ENCODE assay signal across 8 cellular contexts in the genomic region with DNA sequence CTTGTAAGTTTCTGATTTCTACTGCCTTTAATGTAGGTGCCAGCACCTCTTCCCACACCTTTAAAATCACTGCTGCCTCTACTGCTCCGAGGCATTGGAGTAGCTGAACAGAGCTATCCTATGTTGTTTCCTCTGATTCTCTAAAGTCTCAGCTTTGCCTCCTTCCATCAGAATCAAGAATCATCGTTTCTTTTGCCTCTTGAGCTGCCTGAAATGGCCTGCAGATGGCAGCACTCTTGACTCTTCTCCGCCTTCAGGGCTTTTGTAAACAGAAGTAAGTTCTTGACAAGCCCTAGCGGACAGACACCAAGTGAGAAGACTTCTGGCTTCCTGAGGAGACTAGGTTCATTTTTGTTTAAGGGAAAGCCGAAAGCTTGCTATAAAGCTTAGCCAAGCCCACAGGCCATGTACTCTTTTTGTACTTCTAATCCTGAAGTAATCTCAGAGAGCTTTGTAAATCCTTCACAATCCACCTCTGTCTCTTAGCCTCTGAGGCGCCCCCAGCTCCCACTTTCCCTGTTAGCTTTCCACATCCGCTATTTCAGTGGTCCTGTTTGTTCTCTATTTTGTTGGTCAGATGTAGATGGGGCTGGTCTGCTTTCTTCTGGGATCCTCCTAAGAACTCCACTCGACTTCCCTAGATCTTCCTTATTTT. TPM values are rescaled to one million over a fixed set of nuclear protein-coding genes. Genes with fewer than 3 reads are reported as not detected.
DNase-seq lines count a peak whose midpoint lies in the region; ATAC-seq, FAIRE-seq and TF ChIP-seq lines count a peak whose summit lies in the region.

No MANE protein-coding gene starts in this region.

- H3K27ac ChIP-seq in RWPE1 (no peak overlapping the region), parathyroid adenoma (no peak overlapping the region), upper lobe of right lung (no peak overlapping the region)

- intact Hi-C loops in Caco-2 (cut with micrococcal nuclease; ENCODE audit: unreplicated experiment): loop anchor here (2.0 to 10.0 kb wide), 2 partner anchors 112 to 316 kb away; a partner anchor contains a TSS
- intact Hi-C loops in upper lobe of right lung (cut with DNase I): no loop called here

- no peaks in the 10 kb centered on the region for H3K27me3 Mint-ChIP-seq in Caco-2 (ENCODE audit: insufficient read depth, unreplicated experiment)

- H3K4me2 ChIP-seq in parathyroid adenoma (ENCODE audit: low read length): no peak overlapping the region

- no peaks in the 10 kb centered on the region for H3K9me3 ChIP-seq in Caco-2
- no peaks in the 10 kb centered on the region for H3K9me3 ChIP-seq in parathyroid adenoma (ENCODE audit: control insufficient read depth, low read length)
- no peaks in the 10 kb centered on the region for H3K9me3 ChIP-seq in upper lobe of right lung

- H3K4me1 ChIP-seq in Caco-2: peaks cover 23% of the 10 kb centered on the region
- H3K4me1 ChIP-seq in parathyroid adenoma: no peaks in the 10 kb centered on the region
- H3K4me1 ChIP-seq in upper lobe of right lung: no peaks in the 10 kb centered on the region

- H3K9me3 Mint-ChIP-seq in Caco-2 (ENCODE audit: unreplicated experiment): peaks cover 10% of the 10 kb centered on the region

- TF ChIP-seq CTCF in Caco-2 (IDR thresholded peaks at IDR 0.05; ENCODE audit: insufficient read depth in 1 of 2, low read depth in 1 of 2, low read length in 1 of 2, severe bottlenecking in 1 of 2, unreplicated experiment in 1 of 2) (peak; percentile 63 to 78), RWPE1 (conservative IDR thresholded peaks at IDR 0.05; ENCODE audit: low read depth) (peak; percentile 61), parathyroid adenoma (IDR thresholded peaks at IDR 0.05) (peak; percentile 80), upper lobe of right lung (IDR thresholded peaks at IDR 0.05) (peak; percentile 89)

- no peak for FAIRE-seq in frontal cortex (lab: Jason Lieb, UNC)

- BruUV-seq in Caco-2 (replicated peaks; lab: Mats Ljungman, UMichigan): no TSS peak

- H3K36me3 Mint-ChIP-seq in Caco-2 (ENCODE audit: insufficient read depth, unreplicated experiment): peaks cover 9% of the 10 kb centered on the region

- no peak overlapping the region for H3K4me3 ChIP-seq in Caco-2 (ENCODE audit: low read depth, low read length)
- H3K4me3 ChIP-seq in parathyroid adenoma (ENCODE audit: low read depth, low read length): no peak overlapping the region
- no peak overlapping the region for H3K4me3 ChIP-seq in upper lobe of right lung

- ATAC-seq in GM19395 (IDR thresholded peaks at IDR 0.05; ENCODE audit: unreplicated experiment) (peak; percentile 98), HG03442 (IDR thresholded peaks at IDR 0.05; ENCODE audit: unreplicated experiment) (peak; percentile 97), upper lobe of right lung (peak; percentile 95)

- no peaks in the 10 kb centered on the region; the same call in 1 of the 2 replicates for H3K36me3 ChIP-seq in Caco-2 (ENCODE audit: control insufficient read depth, insufficient read depth, low read length)
- H3K36me3 ChIP-seq in parathyroid adenoma (ENCODE audit: control insufficient read depth, insufficient read depth, low read length): no peaks in the 10 kb centered on the region
- no peaks in the 10 kb centered on the region for H3K36me3 ChIP-seq in upper lobe of right lung

- DNase-seq in Caco-2 (peak; percentile 66 to 68), RWPE1 (ENCODE audit: low spot score) (peak; percentile 44), frontal cortex (ENCODE audit: low spot score in 2 of 2) (peak; percentile 6 to 28), upper lobe of right lung (no peak)
- peak; percentile 19 to 34 for DNase-seq in activated T-helper 1 cell treated with anti-CD3 and anti-CD28 coated beads, Interleukin-2, amount 50 U/mL, for 16 hours (ENCODE audit: low read depth in 1 of 2, low spot score in 1 of 2)

- no peak overlapping the region for H3K4me3 Mint-ChIP-seq in Caco-2 (ENCODE audit: unreplicated experiment)

- CTCF ChIA-PET in Caco-2 (lab: Charles Lee) (interaction anchor here (0.7 to 1.2 kb wide), 3 partner anchors 22 to 158 kb away, joined by 3 to 5 read pairs (median 3); a partner anchor contains a TSS), RWPE1 (lab: Yijun Ruan, JAX) (interaction anchor here (0.6 to 1.4 kb wide), 15 partner anchors 9 to 1183 kb away, joined by 3 to 9 read pairs (median 3); a partner anchor contains a TSS)

- H3K27me3 ChIP-seq in Caco-2 (replicated peaks; ENCODE audit: control insufficient read depth, insufficient read depth, low read length): no peaks in the 10 kb centered on the region
- no peaks in the 10 kb centered on the region for H3K27me3 ChIP-seq in parathyroid adenoma (ENCODE audit: control insufficient read depth, insufficient read depth, low read length)
- no peaks in the 10 kb centered on the region for H3K27me3 ChIP-seq in upper lobe of right lung

- POLR2A ChIA-PET in Caco-2 (lab: Charles Lee) (no interaction called here), RWPE1 (lab: Yijun Ruan, JAX; ENCODE audit: low non-redundant PET) (no interaction called here)

- H3K9ac ChIP-seq in parathyroid adenoma: no peak overlapping the region

- H3K79me2 ChIP-seq in parathyroid adenoma: no peaks in the 10 kb centered on the region

- H3K27ac Mint-ChIP-seq in Caco-2 (ENCODE audit: unreplicated experiment): peak overlapping the region; percentile 53

- H2AFZ ChIP-seq in parathyroid adenoma: peak overlapping the region; percentile 6

- peaks cover 14% of the 10 kb centered on the region for H3K4me1 Mint-ChIP-seq in Caco-2 (ENCODE audit: low read depth, unreplicated experiment)

RNA-seq across cellular contexts. Expression of a gene that starts 48.4 kb away (rescaled TPM):
- 59.4 and 64.4 TPM in 2 replicates for total RNA-seq in Caco-2 (2022)
- total RNA-seq in frontal cortex: 41.2 TPM
- total RNA-seq in upper lobe of right lung: 30.7 TPM

RNA-seq across cellular contexts. Expression of a gene that starts 58.1 kb away (rescaled TPM):
- total RNA-seq in Caco-2 (2022) (not detected in 2 replicates), frontal cortex (not detected), upper lobe of right lung (0.38 TPM)
